18 cellular contexts compared by ENCODE assay signal in genomic region chr1:233470738-233471499, GRCh38.
A peak's percentile ranks its signal among the peaks of the same experiment; 100 is the strongest.
DNase-seq lines count a peak whose midpoint lies in the region; ATAC-seq and TF ChIP-seq lines count a peak whose summit lies in the region.
"Had no signal": no experiment of that assay in that cellular context is flagged by ENCODE, and none has a peak within 500 bp of the region (broad histone marks: within the 10 kb centered on the region; RNA-seq: fewer than 3 reads in every experiment).

No MANE protein-coding gene starts in this region.

- H3K18ac ChIP-seq in mesenchymal stem cell (ENCODE audit: low read depth in 1 of 2, low read length in 2 of 2): no peak overlapping the region

- H2AK5ac ChIP-seq in mesenchymal stem cell (ENCODE audit: low read length, severe bottlenecking): no peak overlapping the region

- no peak overlapping the region for H2BK12ac ChIP-seq in mesenchymal stem cell (ENCODE audit: low read length in 2 of 2)

- H3K23ac ChIP-seq in mesenchymal stem cell (ENCODE audit: low read length in 2 of 2): no peak overlapping the region

- H3K4me1 ChIP-seq in GM23338 (ENCODE audit: insufficient read depth) (peaks cover 26% of the 10 kb centered on the region), HUES64 (ENCODE audit: insufficient read depth, low read length) (peaks cover 24% of the 10 kb centered on the region), hepatocyte (ENCODE audit: insufficient read depth) (peaks cover 14% of the 10 kb centered on the region), iPS-18a (ENCODE audit: control insufficient read depth, low read depth, low read length) (peaks cover 27% of the 10 kb centered on the region), mesenchymal stem cell (ENCODE audit: control insufficient read depth, insufficient read depth, low read depth, low read length) (no peaks in the 10 kb centered on the region)

- no peak overlapping the region for H3K4ac ChIP-seq in mesenchymal stem cell (ENCODE audit: low read depth in 1 of 2, low read length in 2 of 2)

- H2BK15ac ChIP-seq in mesenchymal stem cell (ENCODE audit: low read depth, poor library complexity, severe bottlenecking): no peak overlapping the region

- peaks cover 17% of the 10 kb centered on the region for H3K9me3 Mint-ChIP-seq in GM23338
- H3K9me3 Mint-ChIP-seq: CD4-positive, alpha-beta T cell had no signal

- H3K79me2 ChIP-seq in GM23338 (replicated peaks; ENCODE audit: insufficient read depth): no peaks in the 10 kb centered on the region
- H3K79me2 ChIP-seq in hepatocyte: no peaks in the 10 kb centered on the region

- H3K27ac ChIP-seq in GM23338 (ENCODE audit: low read depth): peak overlapping the region; percentile 71
- H3K27ac ChIP-seq in HUES64 (ENCODE audit: low read depth, low read length): peak overlapping the region; percentile 92
- peak overlapping the region; percentile 98 for H3K27ac ChIP-seq in hepatocyte
- peak overlapping the region; percentile 44 for H3K27ac ChIP-seq in iPS-18a (ENCODE audit: low read length)
- no peak overlapping the region for H3K27ac ChIP-seq in dorsolateral prefrontal cortex
- H3K27ac ChIP-seq in mesenchymal stem cell (ENCODE audit: low read length, poor library complexity, severe bottlenecking): no peak overlapping the region

- no peak overlapping the region for H2BK120ac ChIP-seq in mesenchymal stem cell (ENCODE audit: low read depth, low read length)

- no peak overlapping the region for H2BK5ac ChIP-seq in mesenchymal stem cell (ENCODE audit: low read depth, low read length, poor library complexity, severe bottlenecking)

- H3K4me3 ChIP-seq in GM23338 (peak overlapping the region; percentile 21), HUES64 (ENCODE audit: low read length) (no peak overlapping the region), hepatocyte (no peak overlapping the region), iPS-18a (ENCODE audit: low read length) (no peak overlapping the region), dorsolateral prefrontal cortex (no peak overlapping the region), mesenchymal stem cell (ENCODE audit: insufficient read depth in 1 of 2, low read depth in 1 of 2, low read length in 2 of 2) (no peak overlapping the region)

- H3K9me2 ChIP-seq in GM23338 (ENCODE audit: insufficient read depth) (0 out of 2 replicates have a peak, but pooled peaks cover 8% of the 10 kb centered on the region), hepatocyte (replicated peaks; ENCODE audit: insufficient read depth) (no peaks in the 10 kb centered on the region)

- no peak overlapping the region; the same call in 2 of the 3 replicates for H3K4me3 Mint-ChIP-seq in GM23338
- H3K4me3 Mint-ChIP-seq: B cell; CD4-positive, alpha-beta T cell had no signal

- no peak overlapping the region for H4K8ac ChIP-seq in mesenchymal stem cell (ENCODE audit: low read length)

- H3K27me3 ChIP-seq in GM23338 (ENCODE audit: insufficient read depth) (no peaks in the 10 kb centered on the region), HUES64 (ENCODE audit: insufficient read depth, low read length) (no peaks in the 10 kb centered on the region), hepatocyte (no peaks in the 10 kb centered on the region), iPS-18a (ENCODE audit: control insufficient read depth, insufficient read depth, low read length) (no peaks in the 10 kb centered on the region), dorsolateral prefrontal cortex (no peaks in the 10 kb centered on the region), mesenchymal stem cell (ENCODE audit: control insufficient read depth in 1 of 2, insufficient read depth in 1 of 2, low read length in 2 of 2) (no peaks in the 10 kb centered on the region)

- H3K4me1 Mint-ChIP-seq in GM23338: peaks cover 66% of the 10 kb centered on the region
- H3K4me1 Mint-ChIP-seq: B cell had no signal

- H3K27me3 Mint-ChIP-seq in GM23338 (ENCODE audit: insufficient read depth, low read depth, poor library complexity): peaks cover 3% of the 10 kb centered on the region
- H3K27me3 Mint-ChIP-seq: B cell had no signal

- 0 out of 2 replicates have a peak, but pooled peaks cover 3% of the 10 kb centered on the region for H3F3A ChIP-seq in GM23338 (replicated peaks; ENCODE audit: low read depth)

- no peak for TF ChIP-seq CTCF in GM23338 (conservative IDR thresholded peaks at IDR 0.05; ENCODE audit: low read depth in 2 of 2)
- TF ChIP-seq CTCF in hepatocyte (IDR thresholded peaks at IDR 0.05; ENCODE audit: poor library complexity): no peak
- no peak for TF ChIP-seq CTCF in dorsolateral prefrontal cortex (IDR thresholded peaks at IDR 0.05 in 54 of 56, conservative IDR thresholded peaks at IDR 0.05 in 2 of 56; ENCODE audit: low read depth in 1 of 56, partially characterized antibody in 56 of 56)

- no peak overlapping the region for H4K91ac ChIP-seq in mesenchymal stem cell (ENCODE audit: low read length)

- DNase-seq in GM23338 (ENCODE audit: low spot score) (peak; percentile 59), hepatocyte (ENCODE audit: low spot score) (no peak), RPMI8226 (no peak), dorsolateral prefrontal cortex (no peak), cardiac septum (ENCODE audit: low spot score) (no peak), mesenchymal stem cell (no peak)
- DNase-seq: 8988T; C1 segment of cervical spinal cord; CD4-positive, alpha-beta T cell; DMS153; DMS79 treated with DMSO at 0.1 percent for 48 hours; EL; GDM1; IMR-90; KBM-7 had no signal

- intact Hi-C loops in dorsolateral prefrontal cortex (cut with DNase I): loop anchor here in 1 of 2 donors (10.0 kb wide), 1 partner anchor 594 kb away; no protein-coding TSS in a partner anchor
- intact Hi-C loops in cardiac septum (cut with DNase I): no loop called here

- H3K36me3 ChIP-seq in GM23338 (ENCODE audit: insufficient read depth) (peaks cover 6% of the 10 kb centered on the region), HUES64 (ENCODE audit: insufficient read depth, low read length) (no peaks in the 10 kb centered on the region), hepatocyte (replicated peaks; ENCODE audit: insufficient read depth, low read depth) (no peaks in the 10 kb centered on the region), iPS-18a (ENCODE audit: control insufficient read depth, low read depth, low read length) (no peaks in the 10 kb centered on the region), mesenchymal stem cell (ENCODE audit: control insufficient read depth in 1 of 2, insufficient read depth in 2 of 2, low read depth in 1 of 2, low read length in 2 of 2) (no peaks in the 10 kb centered on the region)

- peaks cover 26% of the 10 kb centered on the region for H3K36me3 Mint-ChIP-seq in GM23338 (ENCODE audit: low read depth)

- H3K4me2 ChIP-seq in GM23338: peak overlapping the region; percentile 4; the same call in 1 of the 2 replicates
- no peak overlapping the region for H3K4me2 ChIP-seq in hepatocyte
- no peak overlapping the region for H3K4me2 ChIP-seq in mesenchymal stem cell (ENCODE audit: low read length, poor library complexity, severe bottlenecking)

- H3K14ac ChIP-seq in mesenchymal stem cell (ENCODE audit: low read length in 2 of 2): no peak overlapping the region

- H2AFZ ChIP-seq in GM23338 (no peak overlapping the region), hepatocyte (no peak overlapping the region), mesenchymal stem cell (ENCODE audit: low read depth, low read length) (no peak overlapping the region)

- H3K27ac Mint-ChIP-seq in GM23338: peak overlapping the region; percentile 91
- H3K27ac Mint-ChIP-seq: B cell; CD4-positive, alpha-beta T cell had no signal

- H3K9ac ChIP-seq in HUES64 (ENCODE audit: low read depth, low read length): 0 out of 2 replicates have a peak overlapping the region, but pooled peaks have one; percentile 19
- H3K9ac ChIP-seq in iPS-18a (ENCODE audit: low read length): no peak overlapping the region
- no peak overlapping the region for H3K9ac ChIP-seq in mesenchymal stem cell (ENCODE audit: low read length)

- WGBS in HUES64: 41% methylated on average over 5 of the region's 6 CpGs
- 76% methylated on average over 6 of the region's 6 CpGs for WGBS in hepatocyte (ENCODE audit: low lambda C conversion rate, missing lambda C conversion rate)
- 65% methylated on average over 6 of the region's 6 CpGs for WGBS in mesenchymal stem cell

- peak; percentile 93 for ATAC-seq in GM23338

- H3K9me3 ChIP-seq in HUES64 (ENCODE audit: insufficient read depth, low read depth, low read length) (peaks cover 40% of the 10 kb centered on the region), hepatocyte (ENCODE audit: low read depth) (no peaks in the 10 kb centered on the region), iPS-18a (ENCODE audit: control insufficient read depth, low read depth, low read length) (peaks cover 9% of the 10 kb centered on the region), mesenchymal stem cell (ENCODE audit: control insufficient read depth, low read length) (no peaks in the 10 kb centered on the region)

- H4K20me1 ChIP-seq in GM23338 (replicated peaks; ENCODE audit: insufficient read depth) (no peaks in the 10 kb centered on the region), hepatocyte (ENCODE audit: insufficient read depth, poor library complexity, severe bottlenecking) (no peaks in the 10 kb centered on the region)

- H3K79me1 ChIP-seq in mesenchymal stem cell (replicated peaks; ENCODE audit: low read length, poor library complexity, severe bottlenecking): no peaks in the 10 kb centered on the region

TF ChIP-seq in GM23338, 12 proteins besides CTCF, POLR2A, EP300 and RAD21 (continues in another document):
- TF ChIP-seq NANOG (IDR thresholded peaks at IDR 0.05; ENCODE audit: borderline replicate concordance): peak; percentile 56; the same call in 1 of the 2 replicates
- no peak for TF ChIP-seq ZNF331 (CRISPR knock-in tag; IDR thresholded peaks at IDR 0.05; ENCODE audit: low read depth)

Comparison
In these comparisons a context has a peak if more than half of its experiments do, and no peak if none do; other contexts are left out.
1. H3K27ac ChIP-seq: peak in GM23338 (single experiment), HUES64 (single experiment), hepatocyte (single experiment) and iPS-18a (single experiment); none in dorsolateral prefrontal cortex (0 of 59) and mesenchymal stem cell (single experiment).